8 cellular contexts compared by ENCODE assay signal in the genomic region with DNA sequence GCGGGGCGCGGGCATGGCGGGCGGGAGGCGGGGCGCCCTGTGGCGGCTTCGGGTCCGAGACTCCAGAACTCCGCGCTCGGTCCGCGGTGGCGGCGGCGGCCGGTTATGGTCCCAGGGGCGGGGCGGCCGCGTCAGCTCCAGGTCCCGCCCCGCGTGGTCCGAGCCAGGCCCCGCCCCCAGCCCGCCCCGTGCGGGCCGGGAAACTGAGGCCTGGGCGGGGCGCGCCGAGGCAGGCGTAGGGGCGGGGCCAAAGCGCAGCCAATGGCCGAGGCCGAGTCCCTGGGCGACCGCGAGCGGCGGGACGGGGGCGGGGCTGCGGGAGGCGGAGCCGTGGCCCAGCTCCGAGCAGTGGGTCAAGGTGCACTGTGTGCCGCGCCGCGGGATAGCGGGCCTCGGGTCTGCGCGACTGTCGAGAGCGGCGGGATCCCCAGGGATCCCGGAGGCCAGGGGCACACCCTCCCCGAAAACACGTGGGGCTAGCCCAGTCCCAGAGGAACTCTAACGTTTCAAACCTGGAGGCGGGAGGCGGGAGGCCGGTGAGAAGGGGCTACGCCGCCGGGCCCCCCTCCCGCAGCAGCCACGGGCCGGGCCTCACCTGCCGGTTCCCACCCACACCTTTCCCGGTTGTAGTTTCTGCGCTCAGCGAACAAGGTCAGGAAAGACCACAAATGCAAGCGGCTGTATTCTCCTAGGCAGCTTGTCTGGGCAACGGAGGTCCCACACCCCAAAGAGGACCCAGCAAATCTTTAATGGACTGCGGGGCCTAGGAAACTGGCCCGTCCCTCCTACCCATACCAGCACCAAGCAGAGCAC. TPM values are rescaled to one million over a fixed set of nuclear protein-coding genes. Genes with fewer than 3 reads are reported as not detected.
DNase-seq lines count a peak whose midpoint lies in the region; ATAC-seq, FAIRE-seq and TF ChIP-seq lines count a peak whose summit lies in the region.

Gene SLC25A1, minus strand, starts transcription at position 78 of the 813 bp plus-strand sequence. Its CDS starts 63 bp downstream, at position 15.

- H3K27me3 ChIP-seq in astrocyte (ENCODE audit: insufficient read depth, low read length), result no peaks in the 10 kb centered on the region
- no peaks in the 10 kb centered on the region for H3K27me3 ChIP-seq in vagina

- H3K36me3 Mint-ChIP-seq in astrocyte (ENCODE audit: low read depth, unreplicated experiment), result peaks cover 9% of the 10 kb centered on the region

- peak within 1 kb of the TSS; percentile 66 for H3K27ac ChIP-seq in astrocyte (ENCODE audit: low read depth, low read length)
- peak within 1 kb of the TSS; percentile 79 for H3K27ac ChIP-seq in vagina

- DNase-seq in GM13977 (ENCODE audit: low spot score) (peak; percentile 98), NCI-H146 treated with DMSO at 0.1 percent for 48 hours (lab: John Stamatoyannopoulos, UW; ENCODE audit: unreplicated experiment) (peak; percentile 17), T-helper 9 cell (peak; percentile 62), astrocyte (ENCODE audit: low read depth) (peak; percentile 57), hepatic stellate cell (ENCODE audit: low spot score) (peak; percentile 91), renal cortical epithelial cell (ENCODE audit: low read depth) (peak; percentile 53), vagina (ENCODE audit: extremely low spot score in 2 of 2) (no peak)

- H3K4me1 Mint-ChIP-seq in astrocyte (ENCODE audit: low read depth, unreplicated experiment), result peaks cover 17% of the 10 kb centered on the region

- no peaks in the 10 kb centered on the region for H3K9me3 Mint-ChIP-seq in astrocyte (ENCODE audit: unreplicated experiment)

- ATAC-seq in HG02840 (IDR thresholded peaks at IDR 0.05; ENCODE audit: low FRiP score, unreplicated experiment), result peak; percentile 71

- peak within 1 kb of the TSS; percentile 81 for H3K4me3 Mint-ChIP-seq in astrocyte (ENCODE audit: unreplicated experiment)

- H3K79me2 ChIP-seq in astrocyte (ENCODE audit: insufficient read depth, low read length), result peaks cover 43% of the 10 kb centered on the region

- peak within 1 kb of the TSS; percentile 53 for H3K27ac Mint-ChIP-seq in astrocyte (ENCODE audit: unreplicated experiment)

- no peak for TF ChIP-seq CTCF in GM13977 (IDR thresholded peaks at IDR 0.05; ENCODE audit: extremely low read depth, insufficient read depth, missing control alignments)
- no peak for TF ChIP-seq CTCF in astrocyte (IDR thresholded peaks at IDR 0.05; ENCODE audit: insufficient read depth, low read depth, low read length)
- no peak for TF ChIP-seq CTCF in vagina (IDR thresholded peaks at IDR 0.05)

- peak within 1 kb of the TSS; percentile 85 for H3K4me2 ChIP-seq in astrocyte (ENCODE audit: low read length)

- peak in 1 of 2 donors; percentile 64 for TF ChIP-seq POLR2A in vagina (IDR thresholded peaks at IDR 0.05)

- in situ Hi-C loops in GM13977 (cut with MboI; ENCODE audit: low pct_unique_long_range_greater_than_20kb, low sequenced_read_pairs, unreplicated experiment), result no loop called here

- H2AFZ ChIP-seq in astrocyte (ENCODE audit: low read depth, low read length), result peak within 1 kb of the TSS; percentile 76

- H3K9me3 ChIP-seq in astrocyte (ENCODE audit: insufficient read depth, low read depth, low read length), result no peaks in the 10 kb centered on the region
- no peaks in the 10 kb centered on the region for H3K9me3 ChIP-seq in vagina

- H3K4me1 ChIP-seq in astrocyte (ENCODE audit: insufficient read depth, low read length), result peaks cover 29% of the 10 kb centered on the region
- peaks cover 45% of the 10 kb centered on the region for H3K4me1 ChIP-seq in vagina

- intact Hi-C loops in vagina (cut with DNase I), result no loop called here

- H3K27me3 Mint-ChIP-seq in astrocyte (ENCODE audit: low read depth, unreplicated experiment), result no peaks in the 10 kb centered on the region

- H3K4me3 ChIP-seq in astrocyte (ENCODE audit: insufficient read depth, low read depth, low read length), result peak within 1 kb of the TSS; percentile 71
- H3K4me3 ChIP-seq in vagina, result peak within 1 kb of the TSS; percentile 72 to 92

- peak within 1 kb of the TSS; percentile 82 for H3K9ac ChIP-seq in astrocyte (ENCODE audit: low read length)

- peaks cover 37% of the 10 kb centered on the region for H4K20me1 ChIP-seq in astrocyte (ENCODE audit: insufficient read depth, low read length)

- no peak for FAIRE-seq in astrocyte (lab: Jason Lieb, UNC)

- no peaks in the 10 kb centered on the region for H3K36me3 ChIP-seq in astrocyte (ENCODE audit: insufficient read depth, low read length)
- no peaks in the 10 kb centered on the region for H3K36me3 ChIP-seq in vagina

RNA-seq across cellular contexts. Expression of gene SLC25A1, which starts in this region (rescaled TPM):
- total RNA-seq in astrocyte (84.5 and 97.9 TPM in 2 replicates), renal cortical epithelial cell (175 and 192 TPM in 2 replicates), vagina (44.2 TPM)

Comparison
In these comparisons a context has a peak if more than half of its experiments do, and no peak if none do; other contexts are left out.
1. DNase-seq: peak in GM13977 (single experiment), NCI-H146 treated with DMSO at 0.1 percent for 48 hours (single experiment), T-helper 9 cell (single experiment), astrocyte (single experiment), hepatic stellate cell (single experiment) and renal cortical epithelial cell (single experiment); none in vagina (0 of 2).